In the genomic region with DNA sequence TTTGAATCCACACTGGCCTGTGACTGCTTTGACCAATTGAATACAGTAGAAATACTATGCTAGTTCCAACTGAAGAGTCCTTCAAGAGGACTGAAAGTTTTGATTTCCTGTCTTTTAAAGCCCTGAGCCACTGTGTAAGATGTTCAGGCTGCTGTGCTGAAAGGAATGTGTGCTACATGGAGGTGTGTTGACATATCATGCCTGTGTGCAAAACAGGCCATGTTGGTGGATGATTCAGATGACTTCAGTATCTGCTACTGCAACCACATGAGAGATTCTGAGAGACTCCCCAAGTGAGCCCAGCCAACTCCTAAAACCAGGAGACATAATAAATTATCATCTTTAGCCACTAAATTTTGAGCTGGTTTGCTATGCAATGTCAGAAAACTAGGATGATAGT, we compare ENCODE assay signal across 21 cellular contexts.
"Had no signal": no experiment of that assay in that cellular context is flagged by ENCODE, and none has a peak within 500 bp of the region (broad histone marks: within the 10 kb centered on the region; RNA-seq: fewer than 3 reads in every experiment).

No MANE protein-coding gene starts in this region.

- H3K27me3 ChIP-seq: ascending aorta, left lung, neural progenitor cell, upper lobe of left lung had no signal

- H3K4me1 ChIP-seq: ascending aorta, left lung, upper lobe of left lung had no signal

- ATAC-seq: activated CD8-positive, alpha-beta memory T cell treated with anti-CD3 and anti-CD28 coated beads, Interleukin-2, amount 10 ng/mL, durations not matched to agents 7 days and 5 days; activated CD8-positive, alpha-beta T cell treated with anti-CD3 and anti-CD28 coated beads for 36 hours; left lung; naive thymus-derived CD4-positive, alpha-beta T cell; sciatic nerve had no signal

- H3K36me3 Mint-ChIP-seq: neural progenitor cell had no signal

- H3K4me3 Mint-ChIP-seq: activated CD4-positive, alpha-beta T cell treated with anti-CD3 and anti-CD28 coated beads, Interleukin-2, amount 10 ng/mL, durations not matched to agents 7 days and 5 days; activated CD8-positive, alpha-beta memory T cell treated with anti-CD3 and anti-CD28 coated beads, Interleukin-2, amount 10 ng/mL, durations not matched to agents 7 days and 5 days; activated CD8-positive, alpha-beta T cell treated with anti-CD3 and anti-CD28 coated beads for 36 hours; activated T-helper 1 cell treated with anti-CD3 and anti-CD28 coated beads, Interleukin-12 subunit alpha, Interleukin-12 subunit beta, Interleukin-2, Interleukin-4 antibody, amounts not matched to agents 30 ng/mL and 10 ng/mL and 1 ng/mL, durations not matched to agents 14 hours and 24 hours and 36 hours; endodermal cell; naive thymus-derived CD4-positive, alpha-beta T cell; neural progenitor cell had no signal

- H3K9me3 Mint-ChIP-seq: activated CD8-positive, alpha-beta T cell treated with anti-CD3 and anti-CD28 coated beads for 36 hours had no signal

- DNase-seq: activated CD4-positive, alpha-beta T cell treated with anti-CD3 and anti-CD28 coated beads, Interleukin-2, amount 10 ng/mL, durations not matched to agents 7 days and 5 days; activated CD4-positive, CD25-positive, alpha-beta regulatory T cell treated with anti-CD3 and anti-CD28 coated beads, Interleukin-2, amount 50 U/mL, for 72 hours; activated CD8-positive, alpha-beta memory T cell treated with anti-CD3 and anti-CD28 coated beads, Interleukin-2, amount 10 ng/mL, durations not matched to agents 7 days and 5 days; activated CD8-positive, alpha-beta T cell treated with anti-CD3 and anti-CD28 coated beads for 36 hours; activated gamma-delta T cell treated with Interleukin-2 at 50 U/mL for 16 hours; activated T-cell treated with anti-CD3 and anti-CD28 coated beads for 4 hours; cortex of kidney; endodermal cell; kidney glomerular epithelial cell; left lung; naive thymus-derived CD4-positive, alpha-beta T cell; stimulated activated CD4-positive, alpha-beta T cell treated with anti-CD3 and anti-CD28 coated beads, Interleukin-4, amount 100 ng/mL, for 1 hour; stimulated activated naive CD4-positive, alpha-beta T cell treated with Interleukin-2 at 50 U/mL for 16 hours; T-helper 1 cell; upper lobe of left lung; WERI-Rb-1 had no signal

- H3K27ac ChIP-seq: ascending aorta, left lung, neural progenitor cell, upper lobe of left lung, WERI-Rb-1 had no signal

- H3K27ac Mint-ChIP-seq: activated CD4-positive, alpha-beta T cell treated with anti-CD3 and anti-CD28 coated beads, Interleukin-2, amount 10 ng/mL, durations not matched to agents 7 days and 5 days; activated CD8-positive, alpha-beta memory T cell treated with anti-CD3 and anti-CD28 coated beads, Interleukin-2, amount 10 ng/mL, durations not matched to agents 7 days and 5 days; activated CD8-positive, alpha-beta T cell treated with anti-CD3 and anti-CD28 coated beads for 36 hours; activated naive CD4-positive, alpha-beta T cell treated with anti-CD3 and anti-CD28 coated beads, Interleukin-2, amount 50 U/mL, for 72 hours; activated T-helper 1 cell treated with anti-CD3 and anti-CD28 coated beads, Interleukin-12 subunit alpha, Interleukin-12 subunit beta, Interleukin-2, Interleukin-4 antibody, amounts not matched to agents 30 ng/mL and 10 ng/mL and 1 ng/mL, durations not matched to agents 14 hours and 24 hours and 36 hours; endodermal cell; naive thymus-derived CD4-positive, alpha-beta T cell; neural progenitor cell had no signal

- H3K4me1 Mint-ChIP-seq: activated CD4-positive, alpha-beta T cell treated with anti-CD3 and anti-CD28 coated beads, Interleukin-2, amount 10 ng/mL, durations not matched to agents 7 days and 5 days; activated CD8-positive, alpha-beta memory T cell treated with anti-CD3 and anti-CD28 coated beads, Interleukin-2, amount 10 ng/mL, durations not matched to agents 7 days and 5 days; naive thymus-derived CD4-positive, alpha-beta T cell had no signal
